In genomic region chr14:25431211-25432076, GRCh38 we compare ENCODE assay signal across 10 cellular contexts.
DNase-seq lines count a peak whose midpoint lies in the region; ATAC-seq and TF ChIP-seq lines count a peak whose summit lies in the region.
"Had no signal": no experiment of that assay in that cellular context is flagged by ENCODE, and none has a peak within 500 bp of the region (broad histone marks: within the 10 kb centered on the region; RNA-seq: fewer than 3 reads in every experiment).

No MANE protein-coding gene starts in this region.

- in situ Hi-C loops in transverse colon (cut with MboI; ENCODE audit: low pct_ligation_motif_present in 1 of 4, low pct_unique_long_range_greater_than_20kb in 1 of 4, low sequenced_read_pairs in 3 of 4): no loop called here

- no peaks in the 10 kb centered on the region for H3K36me3 ChIP-seq in transverse colon

- no peak overlapping the region for H3K27ac Mint-ChIP-seq in activated CD8-positive, alpha-beta T cell treated with anti-CD3 and anti-CD28 coated beads for 36 hours
- H3K27ac Mint-ChIP-seq in activated CD8-positive, alpha-beta T cell treated with anti-CD3 and anti-CD28 coated beads, Interleukin-2, amount 10 ng/mL, durations not matched to agents 7 days and 5 days: no peak overlapping the region
- H3K27ac Mint-ChIP-seq: activated T-helper 17 cell treated with anti-CD3 and anti-CD28 coated beads, Interleukin-2, amount 50 U/mL, for 72 hours; CD8-positive, alpha-beta T cell had no signal

- intact Hi-C loops in activated CD8-positive, alpha-beta T cell treated with anti-CD3 and anti-CD28 coated beads for 36 hours (cut with micrococcal nuclease): no loop called here
- intact Hi-C loops in transverse colon (cut with DNase I; ENCODE audit: low total_unique reads): no loop called here

- H3K4me3 ChIP-seq in transverse colon: no peak overlapping the region

- no peak for TF ChIP-seq EP300 in transverse colon (IDR thresholded peaks at IDR 0.05; ENCODE audit: low read depth)

- TF ChIP-seq POLR2A in erythroblast (IDR thresholded peaks at IDR 0.05; ENCODE audit: low read length) (no peak), transverse colon (IDR thresholded peaks at IDR 0.05) (no peak)

- TF ChIP-seq CTCF in activated CD8-positive, alpha-beta T cell treated with anti-CD3 and anti-CD28 coated beads for 36 hours (IDR thresholded peaks at IDR 0.05): no peak
- peak; percentile 12 to 39 (median 24) for TF ChIP-seq CTCF in transverse colon (IDR thresholded peaks at IDR 0.05)

- CTCF ChIA-PET in activated CD8-positive, alpha-beta T cell treated with anti-CD3 and anti-CD28 coated beads for 36 hours (lab: Charles Lee): interaction anchor here (1.0 to 1.3 kb wide), 2 partner anchors 9 to 19 kb away, joined by 3 read pairs; no protein-coding TSS in a partner anchor
- CTCF ChIA-PET in activated CD8-positive, alpha-beta T cell treated with anti-CD3 and anti-CD28 coated beads, Interleukin-2, amount 10 ng/mL, durations not matched to agents 7 days and 5 days (lab: Charles Lee): no interaction called here

- peak; percentile 30 for DNase-seq in activated CD8-positive, alpha-beta T cell treated with anti-CD3 and anti-CD28 coated beads for 36 hours
- DNase-seq in activated CD8-positive, alpha-beta T cell treated with anti-CD3 and anti-CD28 coated beads, Interleukin-2, amount 10 ng/mL, durations not matched to agents 7 days and 5 days: no peak
- DNase-seq in NCI-H82 treated with DMSO at 0.1 percent for 48 hours (lab: John Stamatoyannopoulos, UW; ENCODE audit: unreplicated experiment) (peak; percentile 9), erythroblast (lab: John Stamatoyannopoulos, UW) (peak; percentile 26 to 48), transverse colon (peak; percentile 19), amniotic stem cell (lab: John Stamatoyannopoulos, UW) (no peak)
- DNase-seq: CD8-positive, alpha-beta T cell had no signal

- H3K27ac ChIP-seq in transverse colon: no peak overlapping the region

- H3K9me3 Mint-ChIP-seq in activated CD8-positive, alpha-beta T cell treated with anti-CD3 and anti-CD28 coated beads for 36 hours: no peaks in the 10 kb centered on the region
- no peaks in the 10 kb centered on the region for H3K9me3 Mint-ChIP-seq in activated CD8-positive, alpha-beta T cell treated with anti-CD3 and anti-CD28 coated beads, Interleukin-2, amount 10 ng/mL, durations not matched to agents 7 days and 5 days (ENCODE audit: insufficient read depth)

- H3K4me1 Mint-ChIP-seq in activated CD8-positive, alpha-beta T cell treated with anti-CD3 and anti-CD28 coated beads for 36 hours (ENCODE audit: low read depth): no peaks in the 10 kb centered on the region
- no peaks in the 10 kb centered on the region for H3K4me1 Mint-ChIP-seq in activated CD8-positive, alpha-beta T cell treated with anti-CD3 and anti-CD28 coated beads, Interleukin-2, amount 10 ng/mL, durations not matched to agents 7 days and 5 days (ENCODE audit: low read depth)
- H3K4me1 Mint-ChIP-seq: activated T-helper 17 cell treated with anti-CD3 and anti-CD28 coated beads, Interleukin-2, amount 50 U/mL, for 72 hours had no signal

- H3K27me3 ChIP-seq in transverse colon: no peaks in the 10 kb centered on the region

- POLR2A ChIA-PET in activated CD8-positive, alpha-beta T cell treated with anti-CD3 and anti-CD28 coated beads for 36 hours (lab: Charles Lee): no interaction called here
- POLR2A ChIA-PET in activated CD8-positive, alpha-beta T cell treated with anti-CD3 and anti-CD28 coated beads, Interleukin-2, amount 10 ng/mL, durations not matched to agents 7 days and 5 days (lab: Charles Lee): no interaction called here

- no peak overlapping the region for H3K4me3 Mint-ChIP-seq in activated CD8-positive, alpha-beta T cell treated with anti-CD3 and anti-CD28 coated beads for 36 hours
- no peak overlapping the region for H3K4me3 Mint-ChIP-seq in activated CD8-positive, alpha-beta T cell treated with anti-CD3 and anti-CD28 coated beads, Interleukin-2, amount 10 ng/mL, durations not matched to agents 7 days and 5 days
- H3K4me3 Mint-ChIP-seq: activated T-helper 17 cell treated with anti-CD3 and anti-CD28 coated beads, Interleukin-2, amount 50 U/mL, for 72 hours; CD8-positive, alpha-beta T cell had no signal

- no peak for ATAC-seq in activated CD8-positive, alpha-beta T cell treated with anti-CD3 and anti-CD28 coated beads for 36 hours
- no peak for ATAC-seq in activated CD8-positive, alpha-beta T cell treated with anti-CD3 and anti-CD28 coated beads, Interleukin-2, amount 10 ng/mL, durations not matched to agents 7 days and 5 days
- ATAC-seq in HG03196 (IDR thresholded peaks at IDR 0.05; ENCODE audit: unreplicated experiment) (no peak), GM21447 (IDR thresholded peaks at IDR 0.05; ENCODE audit: unreplicated experiment) (no peak)
- ATAC-seq: activated T-helper 17 cell treated with anti-CD3 and anti-CD28 coated beads, Interleukin-2, amount 50 U/mL, for 72 hours; CD8-positive, alpha-beta T cell had no signal

- WGBS in transverse colon (ENCODE audit: low coverage in 1 of 2), 2 donors: 83 to 88% methylated on average over 8 to 21 of the region's 21 CpGs

- no peaks in the 10 kb centered on the region for H3K27me3 Mint-ChIP-seq in activated CD8-positive, alpha-beta T cell treated with anti-CD3 and anti-CD28 coated beads for 36 hours
- no peaks in the 10 kb centered on the region for H3K27me3 Mint-ChIP-seq in activated CD8-positive, alpha-beta T cell treated with anti-CD3 and anti-CD28 coated beads, Interleukin-2, amount 10 ng/mL, durations not matched to agents 7 days and 5 days (ENCODE audit: low read depth)
- H3K27me3 Mint-ChIP-seq: activated T-helper 17 cell treated with anti-CD3 and anti-CD28 coated beads, Interleukin-2, amount 50 U/mL, for 72 hours had no signal

- no peaks in the 10 kb centered on the region for H3K4me1 ChIP-seq in transverse colon

- no peaks in the 10 kb centered on the region for H3K36me3 Mint-ChIP-seq in activated CD8-positive, alpha-beta T cell treated with anti-CD3 and anti-CD28 coated beads for 36 hours (ENCODE audit: low read depth)
- H3K36me3 Mint-ChIP-seq in activated CD8-positive, alpha-beta T cell treated with anti-CD3 and anti-CD28 coated beads, Interleukin-2, amount 10 ng/mL, durations not matched to agents 7 days and 5 days (ENCODE audit: low read depth): no peaks in the 10 kb centered on the region
- H3K36me3 Mint-ChIP-seq: CD8-positive, alpha-beta T cell had no signal

- H3K9me3 ChIP-seq in transverse colon: no peaks in the 10 kb centered on the region

Comparison
In these comparisons a context has a peak if more than half of its experiments do, and no peak if none do; other contexts are left out.
1. DNase-seq: peak in activated CD8-positive, alpha-beta T cell treated with anti-CD3 and anti-CD28 coated beads for 36 hours (single experiment), NCI-H82 treated with DMSO at 0.1 percent for 48 hours (single experiment), erythroblast (2 of 2) and transverse colon (single experiment); none in activated CD8-positive, alpha-beta T cell treated with anti-CD3 and anti-CD28 coated beads, Interleukin-2, amount 10 ng/mL, durations not matched to agents 7 days and 5 days (single experiment) and amniotic stem cell (single experiment).